ENCODE assay signal across 8 cellular contexts in genomic region chr1:161038523-161039153, GRCh38. TPM values are rescaled to one million over a fixed set of nuclear protein-coding genes. Genes with fewer than 3 reads are reported as not detected.
A peak's percentile ranks its signal among the peaks of the same experiment; 100 is the strongest.
DNase-seq lines count a peak whose midpoint lies in the region; ATAC-seq and TF ChIP-seq lines count a peak whose summit lies in the region.

Gene TSTD1, minus strand, starts transcription at chr1:161038964. Its CDS starts 75 bp downstream, at chr1:161038889.

- peaks cover 29% of the 10 kb centered on the region for H3F3A ChIP-seq in PC-9 (ENCODE audit: insufficient read depth, low read depth)

- peak within 1 kb of the TSS; percentile 99 for H2AFZ ChIP-seq in PC-9

- H3K79me2 ChIP-seq in PC-9 (ENCODE audit: low read depth), result peaks cover 31% of the 10 kb centered on the region

- H3K27me3 ChIP-seq in PC-9 (ENCODE audit: insufficient read depth, low read depth) (no peaks in the 10 kb centered on the region), cardiac muscle cell (no peaks in the 10 kb centered on the region), psoas muscle (ENCODE audit: insufficient read depth in 3 of 3, low read length in 2 of 3) (no peaks in the 10 kb centered on the region), upper lobe of left lung (no peaks in the 10 kb centered on the region)

- POLR2A ChIA-PET in PC-9 (lab: Charles Lee; ENCODE audit: unreplicated experiment), result interaction anchor here (1.1 kb wide), 1 partner anchor 18 kb away, joined by 8 read pairs; the partner anchor contains the start of gene F11R

- TF ChIP-seq EP300 in upper lobe of left lung (IDR thresholded peaks at IDR 0.05), result peak in 1 of 4 donors; percentile 18

- H3K4me1 ChIP-seq in PC-9 (replicated peaks; ENCODE audit: insufficient read depth) (peaks cover 18% of the 10 kb centered on the region), cardiac muscle cell (ENCODE audit: low read depth) (peaks cover 26% of the 10 kb centered on the region), psoas muscle (peaks cover 4% of the 10 kb centered on the region), upper lobe of left lung (peaks cover 11 to 22% (median 15%) of the 10 kb centered on the region in 4 donors)

- DNase-seq in ACHN (peak; percentile 66), GM19238 (ENCODE audit: insufficient read length, low spot score) (peak; percentile 88), PC-9 (peak; percentile 71 to 73), cardiac muscle cell (ENCODE audit: low read depth in 1 of 2, low spot score in 1 of 2) (peak; percentile 55 to 58), psoas muscle (peak; percentile 61 to 70), upper lobe of left lung (peak; percentile 87 to 96)
- peak; percentile 96 for DNase-seq in activated effector memory CD4-positive, alpha-beta T cell treated with anti-CD3 and anti-CD28 coated beads, Interleukin-2, amount 50 U/mL, for 16 hours

- H3K27ac ChIP-seq in PC-9 (peak within 1 kb of the TSS; percentile 5; the same call in 1 of the 2 replicates), cardiac muscle cell (peak within 1 kb of the TSS; percentile 15), psoas muscle (no peak within 1 kb of the TSS), upper lobe of left lung (peak within 1 kb of the TSS; percentile 74 to 88 (median 81))

- no peaks in the 10 kb centered on the region for H3K9me3 ChIP-seq in PC-9 (ENCODE audit: insufficient read depth, low read depth)
- H3K9me3 ChIP-seq in cardiac muscle cell (ENCODE audit: low read depth), result no peaks in the 10 kb centered on the region
- no peaks in the 10 kb centered on the region for H3K9me3 ChIP-seq in psoas muscle
- H3K9me3 ChIP-seq in upper lobe of left lung, result no peaks in the 10 kb centered on the region

- H3K4me3 ChIP-seq in PC-9 (peak within 1 kb of the TSS; percentile 96), cardiac muscle cell (peak within 1 kb of the TSS; percentile 51), psoas muscle (peak within 1 kb of the TSS; percentile 64), upper lobe of left lung (peak within 1 kb of the TSS; percentile 27 to 76 (median 68))

- TF ChIP-seq CTCF in PC-9 (conservative IDR thresholded peaks at IDR 0.05), result no peak
- no peak for TF ChIP-seq CTCF in cardiac muscle cell (IDR thresholded peaks at IDR 0.05; ENCODE audit: low read depth, low read length)
- TF ChIP-seq CTCF in psoas muscle (IDR thresholded peaks at IDR 0.05), result no peak
- TF ChIP-seq CTCF in upper lobe of left lung (IDR thresholded peaks at IDR 0.05), result no peak

- ATAC-seq in HG03460 (IDR thresholded peaks at IDR 0.05; ENCODE audit: unreplicated experiment), result peak; percentile 80
- peak; percentile 87 to 92 (median 87) for ATAC-seq in psoas muscle
- peak; percentile 87 to 95 for ATAC-seq in upper lobe of left lung (ENCODE audit: low FRiP score in 2 of 2)

- WGBS in psoas muscle, 3 donors, result 25 to 27% (median 26%) methylated on average over 51 to 54 of the region's 54 CpGs
- WGBS in upper lobe of left lung, 2 donors, result 42 to 82% methylated on average over 14 to 47 of the region's 54 CpGs

- TF ChIP-seq POLR2A in upper lobe of left lung (IDR thresholded peaks at IDR 0.05), result peak in 1 of 4 donors; percentile 83

- H3K4me2 ChIP-seq in PC-9, result peak within 1 kb of the TSS; percentile 88

- in situ Hi-C loops in ACHN (cut with HindIII; ENCODE audit: low pct_ligation_motif_present, low pct_unique_long_range_greater_than_20kb, low sequenced_read_pairs), result no loop called here

- no peaks in the 10 kb centered on the region for H3K9me2 ChIP-seq in PC-9 (ENCODE audit: insufficient read depth)

- H4K20me1 ChIP-seq in PC-9 (ENCODE audit: insufficient read depth), result no peaks in the 10 kb centered on the region

- TSS peak; percentile 43 for BruUV-seq in PC-9 (replicated peaks; lab: Mats Ljungman, UMichigan)

- H3K36me3 ChIP-seq in PC-9 (ENCODE audit: low read depth) (no peaks in the 10 kb centered on the region; the same call in 1 of the 2 replicates), cardiac muscle cell (peaks cover 29% of the 10 kb centered on the region), psoas muscle (ENCODE audit: insufficient read depth in 1 of 2, low read depth in 1 of 2) (peaks cover 10 to 40% of the 10 kb centered on the region in 2 donors), upper lobe of left lung (peaks cover 32 to 52% (median 40%) of the 10 kb centered on the region in 4 donors)

- CTCF ChIA-PET in PC-9 (lab: Charles Lee), result interaction anchor here (0.5 to 1.0 kb wide), 2 partner anchors 18 to 923 kb away, joined by 3 read pairs; partner anchors contain the start of gene F11R

- intact Hi-C loops in PC-9 (cut with micrococcal nuclease; ENCODE audit: unreplicated experiment), result loop anchor here (2.0 kb wide), 1 partner anchor 18 kb away; the partner anchor contains the start of gene F11R
- intact Hi-C loops in psoas muscle (cut with DNase I), result no loop called here

RNA-seq across cellular contexts. Expression of gene TSTD1, which starts in this region (rescaled TPM):
- total RNA-seq in PC-9 (2021), result 51.4 and 70.8 TPM in 2 replicates
- 262 and 347 TPM in 2 replicates for total RNA-seq in cardiac muscle cell
- polyA plus RNA-seq in cardiac muscle cell, result 393 and 448 TPM in 2 replicates
- 10 to 100 TPM in 2 of 4 donors, 1 to 10 TPM in 2; 2.5 to 33.9 (median 8.2) TPM for total RNA-seq in psoas muscle
- polyA plus RNA-seq in psoas muscle, result 10 to 100 TPM in 2 of 3 donors, 1 to 10 TPM in 1; 9.3 to 20.5 (median 10.4) TPM
- 100 to 1,000 TPM in 4 of 6 donors, 10 to 100 TPM in 2; 56.2 to 170 (median 113) TPM for total RNA-seq in upper lobe of left lung

Comparison
In these comparisons a context has a peak if more than half of its experiments do, and no peak if none do; other contexts are left out.
1. RNA of gene TSTD1 (polyA plus RNA-seq): 393 to 448 TPM in cardiac muscle cell; 9.3 to 20.5 TPM in psoas muscle; every median in the first group is over 10 times any median in the second.
2. Peak in every context shown above with its lines, with median percentiles within 50 percentile points of each other: DNase-seq, ATAC-seq and H3K4me3 ChIP-seq.